Comparison of ENCODE assay signal across 24 cellular contexts in the genomic region with DNA sequence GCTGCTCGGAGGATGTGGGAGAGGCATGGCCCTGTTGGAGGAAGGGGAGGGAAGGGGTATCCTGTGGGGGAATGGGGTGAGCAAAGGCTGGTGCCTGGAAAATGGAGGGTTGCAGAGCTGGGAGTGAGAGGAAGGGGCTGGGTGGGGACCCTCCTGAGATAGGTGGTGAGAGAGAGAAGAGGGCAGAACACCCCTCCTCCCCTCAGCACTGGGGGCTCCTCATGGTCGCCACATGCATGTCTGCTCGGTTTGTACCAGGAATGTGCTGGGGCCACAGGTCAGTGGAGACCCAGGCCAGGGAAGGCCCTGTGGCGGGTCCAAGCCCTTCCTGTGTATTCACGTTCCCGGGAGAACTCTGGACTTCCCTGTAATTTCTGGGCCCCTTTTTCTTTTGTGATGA. TPM values are rescaled to one million over a fixed set of nuclear protein-coding genes. Genes with fewer than 3 reads are reported as not detected.
"Had no signal": no experiment of that assay in that cellular context is flagged by ENCODE, and none has a peak within 500 bp of the region (broad histone marks: within the 10 kb centered on the region; RNA-seq: fewer than 3 reads in every experiment).

No MANE protein-coding gene starts in this region.

- H3K36me3 Mint-ChIP-seq: activated naive CD4-positive, alpha-beta T cell treated with anti-CD3 and anti-CD28 coated beads, Interleukin-2, amount 50 U/mL, for 72 hours had no signal

- H3K4me1 ChIP-seq: ascending aorta, colonic mucosa had no signal

- H3K9me3 Mint-ChIP-seq: nephron had no signal

- H3K27me3 ChIP-seq: ascending aorta, brain microvascular endothelial cell, colonic mucosa, hepatocyte, neutrophil, pancreas, thyroid gland had no signal

- DNase-seq: activated CD4-positive, alpha-beta T cell treated with anti-CD3 and anti-CD28 coated beads for 1 hour; activated CD4-positive, alpha-beta T cell treated with anti-CD3 and anti-CD28 coated beads, Interleukin-2, amount 50 U/mL, for 1 hour; activated CD8-positive, alpha-beta T cell treated with anti-CD3 and anti-CD28 coated beads, Interleukin-2, amount 10 ng/mL, durations not matched to agents 7 days and 5 days; activated gamma-delta T cell treated with Interleukin-2 at 50 U/mL for 16 hours; activated T-cell treated with anti-CD3 and anti-CD28 coated beads, Interleukin-2, amount 50 U/mL, for 1 hour; brain microvascular endothelial cell; colonic mucosa; mesenchymal stem cell; stimulated activated CD4-positive, alpha-beta T cell treated with anti-CD3 and anti-CD28 coated beads, Interleukin-4, amount 100 ng/mL, for 4 hours; stimulated activated naive CD8-positive, alpha-beta T cell treated with anti-CD3 and anti-CD28 coated beads, Interleukin-15, Interleukin-2, amounts not matched to agents 100 U/mL and 50 U/mL, for 24 hours; T-helper 9 cell; thyroid gland had no signal

- H3K4me3 ChIP-seq: ascending aorta, colonic mucosa, hepatocyte, pancreas, thyroid gland had no signal

- H3K4me1 Mint-ChIP-seq: central memory CD8-positive, alpha-beta T cell; nephron had no signal

- H3K4me3 Mint-ChIP-seq: activated CD8-positive, alpha-beta T cell treated with anti-CD3 and anti-CD28 coated beads, Interleukin-2, amount 10 ng/mL, durations not matched to agents 7 days and 5 days; central memory CD8-positive, alpha-beta T cell; nephron had no signal

- H3K27ac ChIP-seq: ascending aorta, brain microvascular endothelial cell, colonic mucosa, epithelial cell of prostate, hepatocyte, neutrophil, pancreas, thyroid gland had no signal

- H3K36me3 ChIP-seq: ascending aorta, brain microvascular endothelial cell, colonic mucosa, neutrophil, pancreas, thyroid gland had no signal

- ATAC-seq: activated CD8-positive, alpha-beta T cell treated with anti-CD3 and anti-CD28 coated beads, Interleukin-2, amount 10 ng/mL, durations not matched to agents 7 days and 5 days; activated naive CD4-positive, alpha-beta T cell treated with anti-CD3 and anti-CD28 coated beads, Interleukin-2, amount 50 U/mL, for 72 hours; pancreas; stimulated activated naive CD8-positive, alpha-beta T cell treated with anti-CD3 and anti-CD28 coated beads, Interleukin-15, Interleukin-2, amounts not matched to agents 100 U/mL and 50 U/mL, for 24 hours had no signal

- H3K27ac Mint-ChIP-seq: activated CD8-positive, alpha-beta T cell treated with anti-CD3 and anti-CD28 coated beads, Interleukin-2, amount 10 ng/mL, durations not matched to agents 7 days and 5 days; activated naive CD4-positive, alpha-beta T cell treated with anti-CD3 and anti-CD28 coated beads, Interleukin-2, amount 50 U/mL, for 72 hours; nephron had no signal

- H3K9me3 ChIP-seq: ascending aorta, colonic mucosa, neutrophil, pancreas, thyroid gland had no signal

RNA-seq across cellular contexts. Expression of a gene that starts 27.8 kb away (rescaled TPM):
- total RNA-seq: activated CD8-positive, alpha-beta T cell treated with anti-CD3 and anti-CD28 coated beads, Interleukin-2, amount 10 ng/mL, durations not matched to agents 7 days and 5 days; activated naive CD4-positive, alpha-beta T cell treated with anti-CD3 and anti-CD28 coated beads, Interleukin-2, amount 50 U/mL, for 72 hours; ascending aorta; fibroblast of villous mesenchyme; hepatocyte; mononuclear cell; myocyte; T-helper 1 cell treated with Interleukin-12 subunit alpha and Interleukin-12 subunit beta and Interleukin-4 antibody, amounts not matched to agents 30 ng/mL and 1 ng/mL, for 36 hours had no signal
- polyA plus RNA-seq: hepatocyte had no signal

RNA-seq across cellular contexts. Expression of a gene that starts 37.6 kb away (rescaled TPM):
- total RNA-seq: T-helper 1 cell treated with Interleukin-12 subunit alpha and Interleukin-12 subunit beta and Interleukin-4 antibody, amounts not matched to agents 30 ng/mL and 1 ng/mL, for 36 hours had no signal
